ENCODE assay signal across 9 cellular contexts in genomic region chr13:22278336-22278929, GRCh38.
A peak's percentile ranks its signal among the peaks of the same experiment; 100 is the strongest.
DNase-seq lines count a peak whose midpoint lies in the region; ATAC-seq and TF ChIP-seq lines count a peak whose summit lies in the region.
"Had no signal": no experiment of that assay in that cellular context is flagged by ENCODE, and none has a peak within 500 bp of the region (broad histone marks: within the 10 kb centered on the region; RNA-seq: fewer than 3 reads in every experiment).

No MANE protein-coding gene starts in this region.

- DNase-seq in COLO668 (lab: John Stamatoyannopoulos, UW; ENCODE audit: unreplicated experiment) = peak; percentile 67
- DNase-seq in MV-4-11 (lab: John Stamatoyannopoulos, UW) = peak; percentile 42
- peak; percentile 45 to 55 for DNase-seq in activated CD4-positive, alpha-beta T cell treated with anti-CD3 and anti-CD28 coated beads for 24 hours (ENCODE audit: low read depth in 2 of 2)
- peak in 7 of 10 donors; percentile 13 to 63 (median 37) for DNase-seq in dorsolateral prefrontal cortex
- peak; percentile 59 for DNase-seq in nephron progenitor cell
- peak; percentile 85 for DNase-seq in testis
- DNase-seq in putamen (ENCODE audit: low spot score) = no peak

- H3K27ac Mint-ChIP-seq in nephron progenitor cell = no peak overlapping the region
- H3K27ac Mint-ChIP-seq: IgD-negative memory B cell had no signal

- 50 to 51% methylated on average over 5 of the region's 5 CpGs for WGBS in testis, 2 donors

- no peak overlapping the region for H3K27ac ChIP-seq in dorsolateral prefrontal cortex
- H3K27ac ChIP-seq in testis = no peak overlapping the region

- H3K36me3 Mint-ChIP-seq in nephron progenitor cell (ENCODE audit: low read depth) = peaks cover 13% of the 10 kb centered on the region

- H3K4me1 Mint-ChIP-seq in nephron progenitor cell = peaks cover 38% of the 10 kb centered on the region

- H3K4me1 ChIP-seq in testis = no peaks in the 10 kb centered on the region

- TF ChIP-seq POLR2A in testis (IDR thresholded peaks at IDR 0.05) = no peak

- intact Hi-C loops in dorsolateral prefrontal cortex (cut with DNase I) = loop anchor here (5.0 to 10.0 kb wide), 2 partner anchors 606 to 644 kb away; partner anchors contain the start of gene FGF9 (in 1 of the 2)
- intact Hi-C loops in testis (cut with DNase I; ENCODE audit: low total_unique reads) = no loop called here

- ATAC-seq in GM19463 (IDR thresholded peaks at IDR 0.05; ENCODE audit: unreplicated experiment) = peak; percentile 81

- H3K27me3 ChIP-seq in dorsolateral prefrontal cortex = peaks cover 0 to 5% (median 0%) of the 10 kb centered on the region in 45 donors
- H3K27me3 ChIP-seq in testis = no peaks in the 10 kb centered on the region

- H3K9me3 ChIP-seq in testis = no peaks in the 10 kb centered on the region

- H3K9me3 Mint-ChIP-seq in nephron progenitor cell = peaks cover 3% of the 10 kb centered on the region
- H3K9me3 Mint-ChIP-seq: IgD-negative memory B cell had no signal

- H3K4me3 Mint-ChIP-seq in nephron progenitor cell = no peak overlapping the region
- H3K4me3 Mint-ChIP-seq: IgD-negative memory B cell had no signal

- H3K4me3 ChIP-seq in dorsolateral prefrontal cortex (no peak overlapping the region), testis (no peak overlapping the region)

- peak in 53 of 56 donors; percentile 28 to 66 (median 47) for TF ChIP-seq CTCF in dorsolateral prefrontal cortex (IDR thresholded peaks at IDR 0.05 in 54 of 56, conservative IDR thresholded peaks at IDR 0.05 in 2 of 56; ENCODE audit: low read depth in 1 of 56, partially characterized antibody in 56 of 56)
- peak; percentile 52 for TF ChIP-seq CTCF in nephron progenitor cell (IDR thresholded peaks at IDR 0.05)
- TF ChIP-seq CTCF in testis (IDR thresholded peaks at IDR 0.05) = peak; percentile 37 to 55 (median 41)

- peaks cover 3% of the 10 kb centered on the region for H3K27me3 Mint-ChIP-seq in nephron progenitor cell (ENCODE audit: low read depth, poor library complexity)

- no peaks in the 10 kb centered on the region for H3K36me3 ChIP-seq in testis (ENCODE audit: low read depth, missing control alignments)
